8 cellular contexts compared by ENCODE assay signal in genomic region chr7:55254242-55254595, GRCh38.
DNase-seq lines count a peak whose midpoint lies in the region; ATAC-seq and TF ChIP-seq lines count a peak whose summit lies in the region.

No MANE protein-coding gene starts in this region.

- DNase-seq in Caco-2 = peak; percentile 48 to 60
- DNase-seq in NT2/D1 (ENCODE audit: low read depth, low spot score) = no peak
- no peak for DNase-seq in esophagus squamous epithelium (lab: John Stamatoyannopoulos, UW)
- no peak for DNase-seq in prostate gland (ENCODE audit: low spot score)
- no peak for DNase-seq in NK-92 (lab: John Stamatoyannopoulos, UW; ENCODE audit: unreplicated experiment)
- no peak for DNase-seq in SKM-1 treated with dmso at 0.1 percent for 144 hours (lab: John Stamatoyannopoulos, UW; ENCODE audit: unreplicated experiment)

- intact Hi-C loops in Caco-2 (cut with micrococcal nuclease; ENCODE audit: unreplicated experiment) = loop anchor here (2.0 kb wide), 4 partner anchors 45 to 415 kb away; partner anchors contain the start of gene EGFR
- intact Hi-C loops in esophagus squamous epithelium (cut with DNase I) = loop anchor here (2.0 kb wide), 1 partner anchor 479 kb away; no protein-coding TSS in a partner anchor
- intact Hi-C loops in prostate gland (cut with DNase I) = loop anchor here (2.0 to 10.0 kb wide), 4 partner anchors 129 to 465 kb away; partner anchors contain the start of gene EGFR

- H3K4me1 Mint-ChIP-seq in Caco-2 (ENCODE audit: low read depth, unreplicated experiment) = no peaks in the 10 kb centered on the region

- H3K4me3 ChIP-seq in Caco-2 (ENCODE audit: low read depth, low read length) (peak overlapping the region; percentile 75), NT2/D1 (ENCODE audit: insufficient read length, low read depth) (peak overlapping the region; percentile 41), esophagus squamous epithelium (peak overlapping the region; percentile 45 to 74 (median 54)), prostate gland (peak overlapping the region; percentile 44 to 51), gastroesophageal sphincter (peak overlapping the region in 1 of 2 donors; percentile 57)

- no peaks in the 10 kb centered on the region for H3K36me3 Mint-ChIP-seq in Caco-2 (ENCODE audit: insufficient read depth, unreplicated experiment)

- peak overlapping the region; percentile 86 for H3K4me3 Mint-ChIP-seq in Caco-2 (ENCODE audit: unreplicated experiment)

- POLR2A ChIA-PET in Caco-2 (lab: Charles Lee) = interaction anchor here (1.1 to 1.9 kb wide), 3 partner anchors 66 to 496 kb away, joined by 3 to 8 read pairs (median 4); partner anchors contain the start of gene SEC61G

- H3K4me1 ChIP-seq in Caco-2 = peaks cover 9% of the 10 kb centered on the region; the same call in 1 of the 2 replicates
- H3K4me1 ChIP-seq in NT2/D1 (ENCODE audit: insufficient read depth, insufficient read length) = peaks cover 2% of the 10 kb centered on the region
- H3K4me1 ChIP-seq in esophagus squamous epithelium = peaks cover 7 to 21% (median 10%) of the 10 kb centered on the region in 3 donors
- peaks cover 3% of the 10 kb centered on the region for H3K4me1 ChIP-seq in prostate gland (replicated peaks)
- peaks cover 0 to 17% (median 0%) of the 10 kb centered on the region in 3 donors for H3K4me1 ChIP-seq in gastroesophageal sphincter

- no peak overlapping the region for H3K27ac Mint-ChIP-seq in Caco-2 (ENCODE audit: unreplicated experiment)

- H3K9me3 Mint-ChIP-seq in Caco-2 (ENCODE audit: unreplicated experiment) = peaks cover 9% of the 10 kb centered on the region

- no peak for TF ChIP-seq POLR2A in esophagus squamous epithelium (IDR thresholded peaks at IDR 0.05)
- no peak for TF ChIP-seq POLR2A in prostate gland (IDR thresholded peaks at IDR 0.05)
- TF ChIP-seq POLR2A in gastroesophageal sphincter (IDR thresholded peaks at IDR 0.05) = no peak

- 34 to 57% methylated on average over 6 to 16 of the region's 21 CpGs for WGBS in esophagus squamous epithelium, 2 donors
- WGBS in prostate gland = 32% methylated on average over 21 of the region's 21 CpGs
- WGBS in gastroesophageal sphincter (ENCODE audit: low coverage in 1 of 2), 2 donors = 31 to 37% methylated on average over 7 to 13 of the region's 21 CpGs

- no peak for TF ChIP-seq CTCF in Caco-2 (IDR thresholded peaks at IDR 0.05; ENCODE audit: insufficient read depth in 1 of 2, low read depth in 1 of 2, low read length in 1 of 2, severe bottlenecking in 1 of 2, unreplicated experiment in 1 of 2)
- no peak for TF ChIP-seq CTCF in esophagus squamous epithelium (IDR thresholded peaks at IDR 0.05)
- no peak for TF ChIP-seq CTCF in prostate gland (IDR thresholded peaks at IDR 0.05)
- no peak for TF ChIP-seq CTCF in gastroesophageal sphincter (IDR thresholded peaks at IDR 0.05)

- TF ChIP-seq EP300 in gastroesophageal sphincter (IDR thresholded peaks at IDR 0.05) = no peak

- H3K36me3 ChIP-seq in Caco-2 (ENCODE audit: control insufficient read depth, insufficient read depth, low read length) (no peaks in the 10 kb centered on the region), NT2/D1 (ENCODE audit: insufficient read depth, insufficient read length, low read length) (no peaks in the 10 kb centered on the region), esophagus squamous epithelium (no peaks in the 10 kb centered on the region), prostate gland (no peaks in the 10 kb centered on the region), gastroesophageal sphincter (no peaks in the 10 kb centered on the region)

- peaks cover 6% of the 10 kb centered on the region for H3K27me3 Mint-ChIP-seq in Caco-2 (ENCODE audit: insufficient read depth, unreplicated experiment)

- H3K27me3 ChIP-seq in Caco-2 (replicated peaks; ENCODE audit: control insufficient read depth, insufficient read depth, low read length) = no peaks in the 10 kb centered on the region
- H3K27me3 ChIP-seq in NT2/D1 (ENCODE audit: insufficient read depth, insufficient read length) = peaks cover 31% of the 10 kb centered on the region
- H3K27me3 ChIP-seq in esophagus squamous epithelium = peaks cover 0 to 55% (median 4%) of the 10 kb centered on the region in 4 donors
- H3K27me3 ChIP-seq in prostate gland (replicated peaks; ENCODE audit: insufficient read depth) = no peaks in the 10 kb centered on the region
- H3K27me3 ChIP-seq in gastroesophageal sphincter = peaks cover 19% of the 10 kb centered on the region

- H3K27ac ChIP-seq in esophagus squamous epithelium = no peak overlapping the region
- no peak overlapping the region for H3K27ac ChIP-seq in prostate gland
- peak overlapping the region in 2 of 4 donors; percentile 65 to 84 for H3K27ac ChIP-seq in gastroesophageal sphincter

- H3K9ac ChIP-seq in NT2/D1 (ENCODE audit: insufficient read length, low read depth) = peak overlapping the region; percentile 90

- ATAC-seq in GM21367 (IDR thresholded peaks at IDR 0.05; ENCODE audit: unreplicated experiment) = no peak
- ATAC-seq in gastroesophageal sphincter = no peak

- no TSS peak for BruUV-seq in Caco-2 (replicated peaks; lab: Mats Ljungman, UMichigan)

- CTCF ChIA-PET in Caco-2 (lab: Charles Lee) = interaction anchor here (0.7 to 2.7 kb wide), 19 partner anchors 11 to 495 kb away, joined by 3 to 60 read pairs (median 6); partner anchors contain the start of gene SEC61G

- H3K9me3 ChIP-seq in Caco-2 = no peaks in the 10 kb centered on the region
- no peaks in the 10 kb centered on the region for H3K9me3 ChIP-seq in NT2/D1 (ENCODE audit: insufficient read depth, low read length)
- no peaks in the 10 kb centered on the region for H3K9me3 ChIP-seq in esophagus squamous epithelium
- no peaks in the 10 kb centered on the region for H3K9me3 ChIP-seq in prostate gland
- no peaks in the 10 kb centered on the region for H3K9me3 ChIP-seq in gastroesophageal sphincter

Comparison
In these comparisons a context has a peak if more than half of its experiments do, and no peak if none do; other contexts are left out.
1. DNase-seq: peak in Caco-2 (2 of 2); none in NT2/D1 (single experiment), esophagus squamous epithelium (single experiment), prostate gland (single experiment), NK-92 (single experiment) and SKM-1 treated with dmso at 0.1 percent for 144 hours (single experiment).